In genomic region chr14:73753043-73753886, GRCh38 we compare ENCODE assay signal across 8 cellular contexts. TPM values are rescaled to one million over a fixed set of nuclear protein-coding genes. Genes with fewer than 3 reads are reported as not detected.
DNase-seq lines count a peak whose midpoint lies in the region; ATAC-seq and TF ChIP-seq lines count a peak whose summit lies in the region.

No MANE protein-coding gene starts in this region.

- H3K27ac ChIP-seq in VCaP = peak overlapping the region; percentile 97
- H3K27ac ChIP-seq in foreskin keratinocyte = peak overlapping the region; percentile 85

- no peaks in the 10 kb centered on the region for H3K27me3 Mint-ChIP-seq in activated CD4-positive, alpha-beta T cell treated with anti-CD3 and anti-CD28 coated beads for 36 hours

- DNase-seq in activated CD4-positive, alpha-beta T cell treated with anti-CD3 and anti-CD28 coated beads for 36 hours = peak; percentile 63
- DNase-seq in activated CD4-positive, alpha-beta T cell treated with anti-CD3 and anti-CD28 coated beads for 48 hours = no peak
- DNase-seq in foreskin keratinocyte = peak in 1 of 2 donors; percentile 54
- no peak for DNase-seq in sciatic nerve (ENCODE audit: low spot score)
- DNase-seq in NCI-H446 (lab: John Stamatoyannopoulos, UW) = no peak

- POLR2A ChIA-PET in activated CD4-positive, alpha-beta T cell treated with anti-CD3 and anti-CD28 coated beads for 36 hours (lab: Charles Lee) = interaction anchor here (0.6 to 1.6 kb wide), 4 partner anchors 9 to 34 kb away, joined by 4 to 9 read pairs (median 4); no protein-coding TSS in a partner anchor

- peaks cover 30% of the 10 kb centered on the region for H3K36me3 Mint-ChIP-seq in activated CD4-positive, alpha-beta T cell treated with anti-CD3 and anti-CD28 coated beads for 36 hours (ENCODE audit: low read depth)

- CTCF ChIA-PET in activated CD4-positive, alpha-beta T cell treated with anti-CD3 and anti-CD28 coated beads for 36 hours (lab: Charles Lee) = interaction anchor here (1.3 to 9.7 kb wide), 8 partner anchors 10 to 73 kb away, joined by 3 to 116 read pairs (median 9); no protein-coding TSS in a partner anchor

- H3K27ac Mint-ChIP-seq in activated CD4-positive, alpha-beta T cell treated with anti-CD3 and anti-CD28 coated beads for 36 hours = peak overlapping the region; percentile 94

- peak overlapping the region; percentile 84 for H3K4me3 Mint-ChIP-seq in activated CD4-positive, alpha-beta T cell treated with anti-CD3 and anti-CD28 coated beads for 36 hours

- ATAC-seq in activated CD4-positive, alpha-beta T cell treated with anti-CD3 and anti-CD28 coated beads for 36 hours = peak; percentile 36
- ATAC-seq in foreskin keratinocyte = no peak
- peak; percentile 36 for ATAC-seq in sciatic nerve
- ATAC-seq in HG02642 (IDR thresholded peaks at IDR 0.05; ENCODE audit: poor library complexity, unreplicated experiment) = no peak
- no peak for ATAC-seq in GM21723 (IDR thresholded peaks at IDR 0.05; ENCODE audit: unreplicated experiment)

- H3K27me3 ChIP-seq in foreskin keratinocyte = no peaks in the 10 kb centered on the region

- TF ChIP-seq CTCF in VCaP (conservative IDR thresholded peaks at IDR 0.05) (no peak), foreskin keratinocyte (conservative IDR thresholded peaks at IDR 0.05) (no peak)

- no peaks in the 10 kb centered on the region for H3K9me3 Mint-ChIP-seq in activated CD4-positive, alpha-beta T cell treated with anti-CD3 and anti-CD28 coated beads for 36 hours (ENCODE audit: low read depth)

- peaks cover 96% of the 10 kb centered on the region for H3K4me1 Mint-ChIP-seq in activated CD4-positive, alpha-beta T cell treated with anti-CD3 and anti-CD28 coated beads for 36 hours

- peaks cover 66% of the 10 kb centered on the region for H3K4me1 ChIP-seq in foreskin keratinocyte

- intact Hi-C loops in activated CD4-positive, alpha-beta T cell treated with anti-CD3 and anti-CD28 coated beads for 36 hours (cut with DNase I, micrococcal nuclease) = loop anchor here in 1 of 2 experiments (1.0 to 5.0 kb wide), 2 partner anchors 34 to 72 kb away; no protein-coding TSS in a partner anchor
- intact Hi-C loops in sciatic nerve (cut with DNase I) = no loop called here

RNA-seq across cellular contexts. Expression of gene PNMA1, which starts 39.1 kb away (rescaled TPM):
- total RNA-seq in activated CD4-positive, alpha-beta T cell treated with anti-CD3 and anti-CD28 coated beads for 36 hours = 10 to 100 TPM; 23.2 to 28.8 TPM
- total RNA-seq in foreskin keratinocyte (12.2 and 13.6 TPM in 2 replicates), sciatic nerve (46.1 TPM)
- 9.6 TPM in 2 replicates for polyA plus RNA-seq in foreskin keratinocyte

Comparison
In these comparisons a context has a peak if more than half of its experiments do, and no peak if none do; other contexts are left out.
1. ATAC-seq: peak in activated CD4-positive, alpha-beta T cell treated with anti-CD3 and anti-CD28 coated beads for 36 hours (single experiment) and sciatic nerve (single experiment); none in foreskin keratinocyte (single experiment), HG02642 (single experiment) and GM21723 (single experiment).